In genomic region chr12:6567112-6567680, GRCh38 we compare ENCODE assay signal across 8 cellular contexts. TPM values are rescaled to one million over a fixed set of nuclear protein-coding genes. Genes with fewer than 3 reads are reported as not detected.
DNase-seq lines count a peak whose midpoint lies in the region; ATAC-seq and TF ChIP-seq lines count a peak whose summit lies in the region.

No MANE protein-coding gene starts in this region.

- peaks cover 62% of the 10 kb centered on the region for H3K4me1 Mint-ChIP-seq in activated naive CD4-positive, alpha-beta T cell treated with anti-CD3 and anti-CD28 coated beads for 36 hours (ENCODE audit: low read depth)
- H3K4me1 Mint-ChIP-seq in activated T-helper 17 cell treated with anti-CD3 and anti-CD28 coated beads, Interleukin-2, amount 50 U/mL, for 72 hours, result peaks cover 21% of the 10 kb centered on the region

- no peak for DNase-seq in activated naive CD4-positive, alpha-beta T cell treated with anti-CD3 and anti-CD28 coated beads for 36 hours
- DNase-seq in activated naive CD4-positive, alpha-beta T cell treated with anti-CD3 and anti-CD28 coated beads, Interleukin-2, amount 50 U/mL, for 16 hours, result no peak
- DNase-seq in kidney epithelial cell (ENCODE audit: low read depth) (no peak), upper lobe of left lung (no peak), iPS-NIHi7 (ENCODE audit: extremely low spot score) (no peak)

- H3K4me1 ChIP-seq in upper lobe of left lung, result peaks cover 10 to 24% (median 15%) of the 10 kb centered on the region in 4 donors

- CTCF ChIA-PET in activated naive CD4-positive, alpha-beta T cell treated with anti-CD3 and anti-CD28 coated beads for 36 hours (lab: Charles Lee), result interaction anchor here (1.1 to 2.5 kb wide), 4 partner anchors 10 to 28 kb away, joined by 4 to 8 read pairs (median 6); partner anchors contain the start of gene IFFO1

- ATAC-seq in activated T-helper 17 cell treated with anti-CD3 and anti-CD28 coated beads, Interleukin-2, amount 50 U/mL, for 72 hours (replicated peaks), result no peak
- ATAC-seq in upper lobe of left lung (ENCODE audit: low FRiP score in 2 of 2), result no peak
- no peak for ATAC-seq in GM18870 (IDR thresholded peaks at IDR 0.05; ENCODE audit: unreplicated experiment)
- no peak for ATAC-seq in HG02678 (IDR thresholded peaks at IDR 0.05; ENCODE audit: unreplicated experiment)

- intact Hi-C loops in activated naive CD4-positive, alpha-beta T cell treated with anti-CD3 and anti-CD28 coated beads for 36 hours (cut with micrococcal nuclease), result loop anchor here (5.0 kb wide), 1 partner anchor 260 kb away; the partner anchor contains the start of gene P3H3

- peak overlapping the region; percentile 81 for H3K4me3 ChIP-seq in kidney epithelial cell (ENCODE audit: low read depth, low read length)
- peak overlapping the region in 3 of 4 donors; percentile 70 to 89 (median 78) for H3K4me3 ChIP-seq in upper lobe of left lung

- TF ChIP-seq CTCF in kidney epithelial cell (IDR thresholded peaks at IDR 0.05; ENCODE audit: insufficient read depth, low read length, poor library complexity, severe bottlenecking), result no peak
- TF ChIP-seq CTCF in upper lobe of left lung (IDR thresholded peaks at IDR 0.05), result no peak

- H3K9me3 Mint-ChIP-seq in activated naive CD4-positive, alpha-beta T cell treated with anti-CD3 and anti-CD28 coated beads for 36 hours, result no peaks in the 10 kb centered on the region
- H3K9me3 Mint-ChIP-seq in activated T-helper 17 cell treated with anti-CD3 and anti-CD28 coated beads, Interleukin-2, amount 50 U/mL, for 72 hours, result no peaks in the 10 kb centered on the region

- no peak for TF ChIP-seq POLR2A in upper lobe of left lung (IDR thresholded peaks at IDR 0.05)

- peak overlapping the region; percentile 96 for H3K27ac Mint-ChIP-seq in activated naive CD4-positive, alpha-beta T cell treated with anti-CD3 and anti-CD28 coated beads for 36 hours
- H3K27ac Mint-ChIP-seq in activated T-helper 17 cell treated with anti-CD3 and anti-CD28 coated beads, Interleukin-2, amount 50 U/mL, for 72 hours, result peak overlapping the region; percentile 97

- TF ChIP-seq EP300 in upper lobe of left lung (IDR thresholded peaks at IDR 0.05), result no peak

- H3K36me3 Mint-ChIP-seq in activated naive CD4-positive, alpha-beta T cell treated with anti-CD3 and anti-CD28 coated beads for 36 hours (ENCODE audit: low read depth), result peaks cover 60% of the 10 kb centered on the region
- peaks cover 96% of the 10 kb centered on the region for H3K36me3 Mint-ChIP-seq in activated T-helper 17 cell treated with anti-CD3 and anti-CD28 coated beads, Interleukin-2, amount 50 U/mL, for 72 hours (ENCODE audit: low read depth)

- H3K27me3 Mint-ChIP-seq in activated naive CD4-positive, alpha-beta T cell treated with anti-CD3 and anti-CD28 coated beads for 36 hours (ENCODE audit: low read depth), result no peaks in the 10 kb centered on the region
- no peaks in the 10 kb centered on the region for H3K27me3 Mint-ChIP-seq in activated T-helper 17 cell treated with anti-CD3 and anti-CD28 coated beads, Interleukin-2, amount 50 U/mL, for 72 hours

- no peaks in the 10 kb centered on the region for H3K9me3 ChIP-seq in upper lobe of left lung

- H3K27ac ChIP-seq in upper lobe of left lung, result peak overlapping the region in 2 of 4 donors; percentile 89 to 90

- H3K27me3 ChIP-seq in kidney epithelial cell (ENCODE audit: control insufficient read depth, insufficient read depth, low read length) (no peaks in the 10 kb centered on the region), upper lobe of left lung (no peaks in the 10 kb centered on the region)

- H3K36me3 ChIP-seq in kidney epithelial cell (ENCODE audit: control insufficient read depth, insufficient read depth, low read length) (peaks cover 9% of the 10 kb centered on the region), upper lobe of left lung (peaks cover 23 to 71% (median 38%) of the 10 kb centered on the region in 4 donors)

- WGBS in upper lobe of left lung, 2 donors, result 36 to 37% methylated on average over 9 of the region's 9 CpGs

- H3K4me3 Mint-ChIP-seq in activated naive CD4-positive, alpha-beta T cell treated with anti-CD3 and anti-CD28 coated beads for 36 hours, result peak overlapping the region; percentile 98
- H3K4me3 Mint-ChIP-seq in activated T-helper 17 cell treated with anti-CD3 and anti-CD28 coated beads, Interleukin-2, amount 50 U/mL, for 72 hours, result peak overlapping the region; percentile 94

RNA-seq across cellular contexts. Expression of gene NOP2, which starts 0.9 kb away (rescaled TPM):
- 10 to 100 TPM; 61.3 to 62.9 TPM for total RNA-seq in activated naive CD4-positive, alpha-beta T cell treated with anti-CD3 and anti-CD28 coated beads for 36 hours
- 100 to 1,000 TPM in 1 of 2 donors, 10 to 100 TPM in 1; 61.6 to 133 TPM for total RNA-seq in activated T-helper 17 cell treated with anti-CD3 and anti-CD28 coated beads, Interleukin-2, amount 50 U/mL, for 72 hours
- total RNA-seq in kidney epithelial cell, result 52.4 and 62.2 TPM in 2 replicates
- total RNA-seq in upper lobe of left lung, result 10 to 100 TPM; 19.4 to 49.2 (median 36.6) TPM

RNA-seq across cellular contexts. Expression of gene IFFO1, which starts 11.4 kb away (rescaled TPM):
- 1 to 10 TPM; 8.0 to 9.0 TPM for total RNA-seq in activated naive CD4-positive, alpha-beta T cell treated with anti-CD3 and anti-CD28 coated beads for 36 hours
- 10 to 100 TPM in 1 of 2 donors, 1 to 10 TPM in 1; 8.0 to 13.0 TPM for total RNA-seq in activated T-helper 17 cell treated with anti-CD3 and anti-CD28 coated beads, Interleukin-2, amount 50 U/mL, for 72 hours
- total RNA-seq in kidney epithelial cell (9.9 and 12.4 TPM in 2 replicates), upper lobe of left lung (100 to 1,000 TPM in 1 of 6 donors, 10 to 100 TPM in 5; 13.3 to 108 (median 32.0) TPM)

RNA-seq across cellular contexts. Expression of gene GAPDH, which starts 32.9 kb away (rescaled TPM):
- total RNA-seq in activated naive CD4-positive, alpha-beta T cell treated with anti-CD3 and anti-CD28 coated beads for 36 hours, result 1,000 to 10,000 TPM; 6,537 to 6,787 TPM
- total RNA-seq in activated T-helper 17 cell treated with anti-CD3 and anti-CD28 coated beads, Interleukin-2, amount 50 U/mL, for 72 hours, result 1,000 to 10,000 TPM; 7,000 to 9,788 TPM
- total RNA-seq in kidney epithelial cell (3,951 and 4,700 TPM in 2 replicates), upper lobe of left lung (1,000 to 10,000 TPM in 3 of 6 donors, 100 to 1,000 TPM in 3; 442 to 1,402 (median 931) TPM)

RNA-seq across cellular contexts. Expression of gene CHD4, which starts 40.0 kb away (rescaled TPM):
- 100 to 1,000 TPM; 232 to 245 TPM for total RNA-seq in activated naive CD4-positive, alpha-beta T cell treated with anti-CD3 and anti-CD28 coated beads for 36 hours
- total RNA-seq in activated T-helper 17 cell treated with anti-CD3 and anti-CD28 coated beads, Interleukin-2, amount 50 U/mL, for 72 hours, result 100 to 1,000 TPM; 267 to 285 TPM
- total RNA-seq in kidney epithelial cell (276 and 287 TPM in 2 replicates), upper lobe of left lung (100 to 1,000 TPM; 165 to 267 (median 178) TPM)
